Comparison of ENCODE assay signal across 24 cellular contexts in the genomic region with DNA sequence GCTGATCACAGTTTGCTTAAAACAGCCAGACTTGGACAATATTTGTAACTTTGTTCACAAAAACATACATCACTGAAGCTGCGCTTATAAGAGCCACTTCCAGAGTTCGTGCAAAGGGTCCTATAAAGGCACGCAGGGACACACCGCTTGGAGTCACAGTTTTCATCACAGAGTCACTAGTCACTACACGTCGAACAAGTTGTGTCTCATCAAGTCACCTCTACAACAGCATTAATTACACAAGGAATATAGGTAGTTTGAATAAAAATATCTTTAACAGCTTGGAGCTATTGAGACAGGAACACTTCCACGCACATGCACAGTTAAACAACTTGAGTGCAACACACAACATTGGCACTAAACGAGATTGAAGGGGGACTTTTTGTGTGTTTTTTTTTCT. TPM values are rescaled to one million over a fixed set of nuclear protein-coding genes. Genes with fewer than 3 reads are reported as not detected.
DNase-seq lines count a peak whose midpoint lies in the region; FAIRE-seq and TF ChIP-seq lines count a peak whose summit lies in the region.
"Had no signal": no experiment of that assay in that cellular context is flagged by ENCODE, and none has a peak within 500 bp of the region (broad histone marks: within the 10 kb centered on the region; RNA-seq: fewer than 3 reads in every experiment).

No MANE protein-coding gene starts in this region.

- no peak overlapping the region for H2AFZ ChIP-seq in parathyroid adenoma

- peak overlapping the region; percentile 91 for H3K4me2 ChIP-seq in parathyroid adenoma (ENCODE audit: low read length)

- H3K9ac ChIP-seq in kidney (ENCODE audit: low read length in 2 of 2) = peak overlapping the region; percentile 68 to 97
- no peak overlapping the region for H3K9ac ChIP-seq in parathyroid adenoma

- peak overlapping the region in 1 of 5 experiments; percentile 87 for H3K27ac Mint-ChIP-seq in brain
- H3K27ac Mint-ChIP-seq in activated CD4-positive, alpha-beta memory T cell treated with anti-CD3 and anti-CD28 coated beads, Interleukin-2, amount 10 ng/mL, durations not matched to agents 7 days and 5 days = no peak overlapping the region
- H3K27ac Mint-ChIP-seq: activated naive CD8-positive, alpha-beta T cell treated with anti-CD3 and anti-CD28 coated beads, Interleukin-2, amount 50 U/mL, for 24 hours; activated T-helper 1 cell treated with anti-CD3 and anti-CD28 coated beads, Interleukin-12 subunit alpha, Interleukin-12 subunit beta, Interleukin-2, Interleukin-4 antibody, amounts not matched to agents 30 ng/mL and 10 ng/mL and 1 ng/mL, durations not matched to agents 14 hours and 24 hours and 36 hours; CD14-positive monocyte; WTC11 had no signal

- peaks cover 39% of the 10 kb centered on the region for H3K4me1 Mint-ChIP-seq in brain
- H3K4me1 Mint-ChIP-seq in activated CD4-positive, alpha-beta memory T cell treated with anti-CD3 and anti-CD28 coated beads, Interleukin-2, amount 10 ng/mL, durations not matched to agents 7 days and 5 days = no peaks in the 10 kb centered on the region

- no peak for DNase-seq in kidney
- DNase-seq in BE2C = no peak
- DNase-seq in T-helper 1 cell = no peak
- DNase-seq in SKM-1 (lab: John Stamatoyannopoulos, UW; ENCODE audit: unreplicated experiment) = no peak
- DNase-seq in activated CD4-positive, alpha-beta memory T cell treated with anti-CD3 and anti-CD28 coated beads, Interleukin-2, amount 10 ng/mL, durations not matched to agents 7 days and 5 days = no peak
- DNase-seq: activated naive CD8-positive, alpha-beta T cell treated with anti-CD3 and anti-CD28 coated beads, Interleukin-2, amount 50 U/mL, for 24 hours; DMS 273 treated with DMSO at 0.1 percent for 48 hours; GDM1; HCEC 1CT; hypothalamus; NCI-H1930; NCI-H446 treated with DMSO at 0.1 percent for 48 hours; NK-92 treated with Interleukin-12 subunit alpha and Interleukin-12 subunit beta, amount 100 ng/mL, for 24 hours; ovary had no signal

- peaks cover 4 to 23% of the 10 kb centered on the region in 2 donors for H3K4me1 ChIP-seq in kidney (ENCODE audit: control insufficient read depth in 1 of 2, insufficient read depth in 1 of 2, low read depth in 1 of 2, low read length in 2 of 2)
- no peaks in the 10 kb centered on the region for H3K4me1 ChIP-seq in parathyroid adenoma
- no peaks in the 10 kb centered on the region for H3K4me1 ChIP-seq in BE2C
- H3K4me1 ChIP-seq: foreskin keratinocyte had no signal

- POLR2A ChIA-PET in activated CD4-positive, alpha-beta memory T cell treated with anti-CD3 and anti-CD28 coated beads, Interleukin-2, amount 10 ng/mL, durations not matched to agents 7 days and 5 days (lab: Charles Lee) = no interaction called here

- peaks cover 14% of the 10 kb centered on the region for H3K36me3 Mint-ChIP-seq in brain
- no peaks in the 10 kb centered on the region for H3K36me3 Mint-ChIP-seq in activated CD4-positive, alpha-beta memory T cell treated with anti-CD3 and anti-CD28 coated beads, Interleukin-2, amount 10 ng/mL, durations not matched to agents 7 days and 5 days (ENCODE audit: low read depth)
- H3K36me3 Mint-ChIP-seq: WTC11 had no signal

- H3K9me3 Mint-ChIP-seq in brain = peaks cover 0 to 17% (median 7%) of the 10 kb centered on the region in 5 experiments
- no peaks in the 10 kb centered on the region for H3K9me3 Mint-ChIP-seq in activated CD4-positive, alpha-beta memory T cell treated with anti-CD3 and anti-CD28 coated beads, Interleukin-2, amount 10 ng/mL, durations not matched to agents 7 days and 5 days
- H3K9me3 Mint-ChIP-seq: activated naive CD8-positive, alpha-beta T cell treated with anti-CD3 and anti-CD28 coated beads, Interleukin-2, amount 50 U/mL, for 24 hours; activated T-helper 1 cell treated with anti-CD3 and anti-CD28 coated beads, Interleukin-12 subunit alpha, Interleukin-12 subunit beta, Interleukin-2, Interleukin-4 antibody, amounts not matched to agents 30 ng/mL and 10 ng/mL and 1 ng/mL, durations not matched to agents 14 hours and 24 hours and 36 hours; WTC11 had no signal

- intact Hi-C loops in kidney (cut with DNase I) = no loop called here

- peak overlapping the region in 4 of 5 experiments; percentile 79 to 82 (median 80) for H3K4me3 Mint-ChIP-seq in brain
- H3K4me3 Mint-ChIP-seq in activated CD4-positive, alpha-beta memory T cell treated with anti-CD3 and anti-CD28 coated beads, Interleukin-2, amount 10 ng/mL, durations not matched to agents 7 days and 5 days = no peak overlapping the region
- H3K4me3 Mint-ChIP-seq: activated naive CD8-positive, alpha-beta T cell treated with anti-CD3 and anti-CD28 coated beads, Interleukin-2, amount 50 U/mL, for 24 hours; activated T-helper 1 cell treated with anti-CD3 and anti-CD28 coated beads, Interleukin-12 subunit alpha, Interleukin-12 subunit beta, Interleukin-2, Interleukin-4 antibody, amounts not matched to agents 30 ng/mL and 10 ng/mL and 1 ng/mL, durations not matched to agents 14 hours and 24 hours and 36 hours; WTC11 had no signal

- FAIRE-seq in G401.6 (lab: Jason Lieb, UNC) (peak; percentile 42), kidney (lab: Jason Lieb, UNC) (no peak)

- TF ChIP-seq CTCF in brain (conservative IDR thresholded peaks at IDR 0.05) (no peak), kidney (IDR thresholded peaks at IDR 0.05; ENCODE audit: borderline replicate concordance, extremely low read depth, insufficient read depth) (no peak), parathyroid adenoma (IDR thresholded peaks at IDR 0.05) (no peak), BE2C (IDR thresholded peaks at IDR 0.05; ENCODE audit: low read depth, low read length) (no peak)

- peak overlapping the region; percentile 97 for H3K27ac ChIP-seq in kidney (ENCODE audit: low read depth in 2 of 2, low read length in 2 of 2)
- H3K27ac ChIP-seq in parathyroid adenoma = no peak overlapping the region
- H3K27ac ChIP-seq: foreskin keratinocyte, ovary had no signal

- H3K4me3 ChIP-seq in kidney (ENCODE audit: low read length in 2 of 2) (peak overlapping the region; percentile 75 to 89), parathyroid adenoma (ENCODE audit: low read depth, low read length) (peak overlapping the region; percentile 80), BE2C (ENCODE audit: low read depth, low read length) (no peak overlapping the region)
- H3K4me3 ChIP-seq: smooth muscle cell had no signal

- no peaks in the 10 kb centered on the region for H3K27me3 ChIP-seq in parathyroid adenoma (ENCODE audit: control insufficient read depth, insufficient read depth, low read length)
- peaks cover 100% of the 10 kb centered on the region for H3K27me3 ChIP-seq in BE2C
- H3K27me3 ChIP-seq: foreskin keratinocyte, ovary had no signal

- no peaks in the 10 kb centered on the region for H3K9me3 ChIP-seq in kidney (ENCODE audit: control insufficient read depth in 1 of 2, low read length in 2 of 2)
- H3K9me3 ChIP-seq in parathyroid adenoma (ENCODE audit: control insufficient read depth, low read length) = no peaks in the 10 kb centered on the region
- no peaks in the 10 kb centered on the region for H3K9me3 ChIP-seq in BE2C
- H3K9me3 ChIP-seq: tibial nerve had no signal

- CTCF ChIA-PET in activated CD4-positive, alpha-beta memory T cell treated with anti-CD3 and anti-CD28 coated beads, Interleukin-2, amount 10 ng/mL, durations not matched to agents 7 days and 5 days (lab: Charles Lee) = interaction anchor here (2.0 kb wide), 1 partner anchor 9 kb away, joined by 7 read pairs; no protein-coding TSS in a partner anchor

- peaks cover 100% of the 10 kb centered on the region for H3K27me3 Mint-ChIP-seq in brain
- H3K27me3 Mint-ChIP-seq in activated CD4-positive, alpha-beta memory T cell treated with anti-CD3 and anti-CD28 coated beads, Interleukin-2, amount 10 ng/mL, durations not matched to agents 7 days and 5 days = peaks cover 24% of the 10 kb centered on the region

- H3K36me3 ChIP-seq in kidney (ENCODE audit: control insufficient read depth in 1 of 2, insufficient read depth in 2 of 2, low read length in 2 of 2) (peaks cover 2 to 7% of the 10 kb centered on the region in 2 donors), parathyroid adenoma (ENCODE audit: control insufficient read depth, insufficient read depth, low read length) (no peaks in the 10 kb centered on the region), BE2C (no peaks in the 10 kb centered on the region)
- H3K36me3 ChIP-seq: ovary had no signal

- H3K79me2 ChIP-seq in parathyroid adenoma = no peaks in the 10 kb centered on the region

RNA-seq across cellular contexts. Expression of gene HOXA5, which starts 2.3 kb away (rescaled TPM):
- polyA plus RNA-seq in brain (ENCODE audit: insufficient read depth, low read depth, low replicate concordance) (25.3 TPM), kidney (ENCODE audit: insufficient read depth, low read depth, low replicate concordance) (19.4 TPM)
- total RNA-seq in kidney = 38.0 TPM
- not detected for polyA plus RNA-seq in BE2C (2012; ENCODE audit: insufficient read depth, insufficient read length, low read depth)
- total RNA-seq in activated CD4-positive, alpha-beta memory T cell treated with anti-CD3 and anti-CD28 coated beads, Interleukin-2, amount 10 ng/mL, durations not matched to agents 7 days and 5 days = not detected
- total RNA-seq: activated T-helper 1 cell treated with anti-CD3 and anti-CD28 coated beads, Interleukin-12 subunit alpha, Interleukin-12 subunit beta, Interleukin-2, Interleukin-4 antibody, amounts not matched to agents 30 ng/mL and 10 ng/mL and 1 ng/mL, durations not matched to agents 14 hours and 24 hours and 36 hours; WTC11 had no signal

RNA-seq across cellular contexts. Expression of gene HOXA6, which starts 6.4 kb away (rescaled TPM):
- polyA plus RNA-seq in brain (ENCODE audit: insufficient read depth, low read depth, low replicate concordance) (14.9 TPM), kidney (ENCODE audit: insufficient read depth, low read depth, low replicate concordance) (1.1 TPM)
- total RNA-seq in kidney = 22.0 TPM
- not detected for polyA plus RNA-seq in BE2C (2012; ENCODE audit: insufficient read depth, insufficient read length, low read depth)
- total RNA-seq in activated CD4-positive, alpha-beta memory T cell treated with anti-CD3 and anti-CD28 coated beads, Interleukin-2, amount 10 ng/mL, durations not matched to agents 7 days and 5 days = not detected
- total RNA-seq: activated T-helper 1 cell treated with anti-CD3 and anti-CD28 coated beads, Interleukin-12 subunit alpha, Interleukin-12 subunit beta, Interleukin-2, Interleukin-4 antibody, amounts not matched to agents 30 ng/mL and 10 ng/mL and 1 ng/mL, durations not matched to agents 14 hours and 24 hours and 36 hours; mononuclear cell; WTC11 had no signal
- polyA plus RNA-seq: CD14-positive monocyte had no signal

RNA-seq across cellular contexts. Expression of gene HOXA4, which starts 10.6 kb away (rescaled TPM):
- polyA plus RNA-seq in brain (ENCODE audit: insufficient read depth, low read depth, low replicate concordance) = 1.1 TPM
- 11.2 TPM for total RNA-seq in kidney
- polyA plus RNA-seq in kidney (ENCODE audit: insufficient read depth, low read depth, low replicate concordance) = 13.0 TPM
- not detected for polyA plus RNA-seq in BE2C (2012; ENCODE audit: insufficient read depth, insufficient read length, low read depth)
- under 1 TPM in 1 of 2 experiments, not detected in 1; 0.15 TPM for total RNA-seq in activated CD4-positive, alpha-beta memory T cell treated with anti-CD3 and anti-CD28 coated beads, Interleukin-2, amount 10 ng/mL, durations not matched to agents 7 days and 5 days
- total RNA-seq: activated T-helper 1 cell treated with anti-CD3 and anti-CD28 coated beads, Interleukin-12 subunit alpha, Interleukin-12 subunit beta, Interleukin-2, Interleukin-4 antibody, amounts not matched to agents 30 ng/mL and 10 ng/mL and 1 ng/mL, durations not matched to agents 14 hours and 24 hours and 36 hours; mononuclear cell; smooth muscle cell; WTC11 had no signal
- polyA plus RNA-seq: CD14-positive monocyte had no signal

RNA-seq across cellular contexts. Expression of gene HOXA3, which starts 11.2 kb away (rescaled TPM):
- polyA plus RNA-seq in brain (ENCODE audit: insufficient read depth, low read depth, low replicate concordance) (2.0 TPM), kidney (ENCODE audit: insufficient read depth, low read depth, low replicate concordance) (6.3 TPM)
- 21.2 TPM for total RNA-seq in kidney
- not detected for polyA plus RNA-seq in BE2C (2012; ENCODE audit: insufficient read depth, insufficient read length, low read depth)
- total RNA-seq in activated CD4-positive, alpha-beta memory T cell treated with anti-CD3 and anti-CD28 coated beads, Interleukin-2, amount 10 ng/mL, durations not matched to agents 7 days and 5 days = not detected
- total RNA-seq: activated T-helper 1 cell treated with anti-CD3 and anti-CD28 coated beads, Interleukin-12 subunit alpha, Interleukin-12 subunit beta, Interleukin-2, Interleukin-4 antibody, amounts not matched to agents 30 ng/mL and 10 ng/mL and 1 ng/mL, durations not matched to agents 14 hours and 24 hours and 36 hours; WTC11 had no signal
- polyA plus RNA-seq: CD14-positive monocyte had no signal

RNA-seq across cellular contexts. Expression of gene HOXA7, which starts 15.3 kb away (rescaled TPM):
- polyA plus RNA-seq in brain (ENCODE audit: insufficient read depth, low read depth, low replicate concordance) (1.3 TPM), kidney (ENCODE audit: insufficient read depth, low read depth, low replicate concordance) (23.8 TPM)
- 31.3 TPM for total RNA-seq in kidney
- not detected for polyA plus RNA-seq in BE2C (2012; ENCODE audit: insufficient read depth, insufficient read length, low read depth)
- not detected for total RNA-seq in activated CD4-positive, alpha-beta memory T cell treated with anti-CD3 and anti-CD28 coated beads, Interleukin-2, amount 10 ng/mL, durations not matched to agents 7 days and 5 days
- total RNA-seq: activated T-helper 1 cell treated with anti-CD3 and anti-CD28 coated beads, Interleukin-12 subunit alpha, Interleukin-12 subunit beta, Interleukin-2, Interleukin-4 antibody, amounts not matched to agents 30 ng/mL and 10 ng/mL and 1 ng/mL, durations not matched to agents 14 hours and 24 hours and 36 hours; WTC11 had no signal
- polyA plus RNA-seq: CD14-positive monocyte had no signal

Comparison
In these comparisons a context has a peak if more than half of its experiments do, and no peak if none do; other contexts are left out.
1. RNA of gene HOXA5, which starts 2.3 kb away (total RNA-seq): 38.0 TPM in kidney (single experiment); not detected in activated CD4-positive, alpha-beta memory T cell treated with anti-CD3 and anti-CD28 coated beads, Interleukin-2, amount 10 ng/mL, durations not matched to agents 7 days and 5 days; every median in the first group is over 10 times any median in the second.
2. RNA of gene HOXA6, which starts 6.4 kb away (total RNA-seq): 22.0 TPM in kidney (single experiment); not detected in activated CD4-positive, alpha-beta memory T cell treated with anti-CD3 and anti-CD28 coated beads, Interleukin-2, amount 10 ng/mL, durations not matched to agents 7 days and 5 days; every median in the first group is over 10 times any median in the second.
3. RNA of gene HOXA4, which starts 10.6 kb away (total RNA-seq): 11.2 TPM in kidney (single experiment); 0.15 TPM in activated CD4-positive, alpha-beta memory T cell treated with anti-CD3 and anti-CD28 coated beads, Interleukin-2, amount 10 ng/mL, durations not matched to agents 7 days and 5 days; every median in the first group is over 10 times any median in the second.